Comparison of ENCODE assay signal across 24 cellular contexts in genomic region chr14:97798204-97798603, GRCh38.
DNase-seq lines count a peak whose midpoint lies in the region; ATAC-seq and TF ChIP-seq lines count a peak whose summit lies in the region.
"Had no signal": no experiment of that assay in that cellular context is flagged by ENCODE, and none has a peak within 500 bp of the region (broad histone marks: within the 10 kb centered on the region; RNA-seq: fewer than 3 reads in every experiment).

No MANE protein-coding gene starts in this region.

- in situ Hi-C loops in mammary epithelial cell (cut with MboI; ENCODE audit: low sequenced_read_pairs in 2 of 2) = no loop called here

- ATAC-seq in CD4-positive, alpha-beta T cell (ENCODE audit: poor library complexity) = peak; percentile 24
- ATAC-seq in activated T-helper 17 cell treated with anti-CD3 and anti-CD28 coated beads, Interleukin-2, amount 50 U/mL, for 72 hours (replicated peaks) = no peak

- H3K9me2 ChIP-seq in SK-N-SH = no peaks in the 10 kb centered on the region

- H3K4me3 ChIP-seq in SK-N-SH (ENCODE audit: low read depth in 2 of 2, low read length in 1 of 2) (no peak overlapping the region), mammary epithelial cell (replicated peaks in 1 of 3; ENCODE audit: insufficient read depth in 1 of 3, low read depth in 2 of 3, low read length in 3 of 3) (no peak overlapping the region)
- H3K4me3 ChIP-seq: SK-N-MC had no signal

- intact Hi-C loops in CD4-positive, alpha-beta T cell (cut with DNase I, micrococcal nuclease) = no loop called here
- intact Hi-C loops in mammary epithelial cell (cut with micrococcal nuclease) = no loop called here

- dilution Hi-C loops in mammary epithelial cell (cut with HindIII; ENCODE audit: low sequenced_read_pairs) = no loop called here

- no peaks in the 10 kb centered on the region for H3K9me3 ChIP-seq in CD4-positive, alpha-beta T cell (ENCODE audit: control insufficient read depth, low read length)
- H3K9me3 ChIP-seq in SK-N-SH (no peaks in the 10 kb centered on the region), mammary epithelial cell (replicated peaks; ENCODE audit: insufficient read depth, low read length) (peaks cover 10% of the 10 kb centered on the region)
- H3K9me3 ChIP-seq: BE2C had no signal

- H3K4me1 Mint-ChIP-seq in CD4-positive, alpha-beta T cell (ENCODE audit: low read depth) = peaks cover 21% of the 10 kb centered on the region
- H3K4me1 Mint-ChIP-seq in activated T-helper 17 cell treated with anti-CD3 and anti-CD28 coated beads, Interleukin-2, amount 50 U/mL, for 72 hours = no peaks in the 10 kb centered on the region
- H3K4me1 Mint-ChIP-seq in neural crest cell = peaks cover 13% of the 10 kb centered on the region
- H3K4me1 Mint-ChIP-seq: CD14-positive monocyte had no signal

- no peaks in the 10 kb centered on the region for H3F3A ChIP-seq in SK-N-SH (replicated peaks; ENCODE audit: insufficient read depth)

- no peaks in the 10 kb centered on the region for H3K79me2 ChIP-seq in SK-N-SH (ENCODE audit: insufficient read depth)
- H3K79me2 ChIP-seq in mammary epithelial cell (ENCODE audit: insufficient read depth, low read length) = no peaks in the 10 kb centered on the region

- TF ChIP-seq CTCF in CD4-positive, alpha-beta T cell (IDR thresholded peaks at IDR 0.05) = no peak
- no peak for TF ChIP-seq CTCF in neural crest cell (conservative IDR thresholded peaks at IDR 0.05)
- TF ChIP-seq CTCF in SK-N-SH (IDR thresholded peaks at IDR 0.05) = no peak
- TF ChIP-seq CTCF in mammary epithelial cell (conservative IDR thresholded peaks at IDR 0.05 in 1 of 2, IDR thresholded peaks at IDR 0.05 in 1 of 2; ENCODE audit: extremely low read depth in 1 of 2, insufficient read depth in 1 of 2, low read depth in 1 of 2, low read length in 2 of 2) = no peak

- H4K20me1 ChIP-seq in SK-N-SH (ENCODE audit: insufficient read depth) (no peaks in the 10 kb centered on the region), mammary epithelial cell (ENCODE audit: insufficient read depth, low read length) (no peaks in the 10 kb centered on the region)

- TF ChIP-seq EP300 in SK-N-SH (IDR thresholded peaks at IDR 0.05; ENCODE audit: borderline replicate concordance in 1 of 2, low read depth in 1 of 2, low read length in 1 of 2) = no peak

- no peak overlapping the region for H3K4me3 Mint-ChIP-seq in CD4-positive, alpha-beta T cell
- no peak overlapping the region for H3K4me3 Mint-ChIP-seq in activated T-helper 17 cell treated with anti-CD3 and anti-CD28 coated beads, Interleukin-2, amount 50 U/mL, for 72 hours
- H3K4me3 Mint-ChIP-seq in neural crest cell = no peak overlapping the region
- H3K4me3 Mint-ChIP-seq: CD14-positive monocyte had no signal

- no peak overlapping the region for H2AFZ ChIP-seq in SK-N-SH (ENCODE audit: low read depth)
- no peak overlapping the region for H2AFZ ChIP-seq in mammary epithelial cell (ENCODE audit: low read depth, low read length)

- H3K9ac ChIP-seq in SK-N-SH (no peak overlapping the region), mammary epithelial cell (ENCODE audit: insufficient read depth, low read length) (no peak overlapping the region)

- TF ChIP-seq RAD21 in SK-N-SH (IDR thresholded peaks at IDR 0.05; ENCODE audit: low read length) = no peak

- WGBS in SK-N-SH (ENCODE audit: low lambda C conversion rate) = 11% methylated on average over 9 of the region's 9 CpGs
- WGBS in mammary epithelial cell (ENCODE audit: low coverage, missing lambda C conversion rate) = 80% methylated on average over 6 of the region's 9 CpGs

- no peaks in the 10 kb centered on the region for H3K36me3 Mint-ChIP-seq in CD4-positive, alpha-beta T cell (ENCODE audit: low read depth)
- H3K36me3 Mint-ChIP-seq in activated T-helper 17 cell treated with anti-CD3 and anti-CD28 coated beads, Interleukin-2, amount 50 U/mL, for 72 hours (ENCODE audit: low read depth) = no peaks in the 10 kb centered on the region
- H3K36me3 Mint-ChIP-seq in neural crest cell (ENCODE audit: low read depth) = no peaks in the 10 kb centered on the region
- H3K36me3 Mint-ChIP-seq: CD14-positive monocyte had no signal

- H3K4me2 ChIP-seq in SK-N-SH (no peak overlapping the region), mammary epithelial cell (ENCODE audit: insufficient read depth, low read depth, low read length) (no peak overlapping the region)

- H3K27me3 ChIP-seq in CD4-positive, alpha-beta T cell (ENCODE audit: control insufficient read depth, insufficient read depth, low read length) = no peaks in the 10 kb centered on the region
- H3K27me3 ChIP-seq in SK-N-SH (ENCODE audit: insufficient read depth) (no peaks in the 10 kb centered on the region), mammary epithelial cell (ENCODE audit: insufficient read depth, low read length) (no peaks in the 10 kb centered on the region)
- H3K27me3 ChIP-seq: BE2C had no signal

- no TSS peak for BruUV-seq in mammary epithelial cell (replicated peaks; lab: Mats Ljungman, UMichigan)

- POLR2A ChIA-PET in CD4-positive, alpha-beta T cell (lab: Charles Lee) = interaction anchor here (0.9 to 1.3 kb wide), 2 partner anchors 8 to 579 kb away, joined by 3 read pairs; no protein-coding TSS in a partner anchor
- POLR2A ChIA-PET in SK-N-SH (lab: Yijun Ruan, JAX) = no interaction called here

- no peaks in the 10 kb centered on the region for H3K9me3 Mint-ChIP-seq in CD4-positive, alpha-beta T cell
- no peaks in the 10 kb centered on the region for H3K9me3 Mint-ChIP-seq in activated T-helper 17 cell treated with anti-CD3 and anti-CD28 coated beads, Interleukin-2, amount 50 U/mL, for 72 hours
- no peaks in the 10 kb centered on the region for H3K9me3 Mint-ChIP-seq in neural crest cell

- DNase-seq in NCI-H345 (lab: John Stamatoyannopoulos, UW) (peak; percentile 2), NCI-H345 treated with DMSO at 0.1 percent for 48 hours (lab: John Stamatoyannopoulos, UW; ENCODE audit: unreplicated experiment) (no peak), neural crest cell (ENCODE audit: low read depth, low spot score) (no peak), NCI-H187 (lab: John Stamatoyannopoulos, UW) (no peak), SK-N-SH (no peak), mammary epithelial cell (no peak)
- DNase-seq in CD4-positive, alpha-beta T cell = no peak
- DNase-seq: 8988T, ACHN, BE2C, KBM-7, MM.1S, NCI-H1048, NCI-H1417, NCI-H1694, NCI-H2081, NCI-H2171 treated with DMSO at 0.1 percent for 48 hours, NCI-H446, NCI-H524 treated with DMSO at 0.1 percent for 48 hours, NCI-H774, SIG-M5 had no signal

- H3K27me3 Mint-ChIP-seq in CD4-positive, alpha-beta T cell = no peaks in the 10 kb centered on the region
- no peaks in the 10 kb centered on the region for H3K27me3 Mint-ChIP-seq in activated T-helper 17 cell treated with anti-CD3 and anti-CD28 coated beads, Interleukin-2, amount 50 U/mL, for 72 hours
- H3K27me3 Mint-ChIP-seq in neural crest cell (ENCODE audit: low read depth) = peaks cover 2% of the 10 kb centered on the region

- no peaks in the 10 kb centered on the region for H3K36me3 ChIP-seq in SK-N-SH (replicated peaks in 1 of 2; ENCODE audit: control insufficient read depth in 1 of 2, insufficient read depth in 2 of 2, low read length in 1 of 2)
- H3K36me3 ChIP-seq in mammary epithelial cell (ENCODE audit: insufficient read depth, low read length) = no peaks in the 10 kb centered on the region
- H3K36me3 ChIP-seq: BE2C had no signal

- H3K27ac Mint-ChIP-seq in CD4-positive, alpha-beta T cell = peak overlapping the region; percentile 57
- H3K27ac Mint-ChIP-seq in activated T-helper 17 cell treated with anti-CD3 and anti-CD28 coated beads, Interleukin-2, amount 50 U/mL, for 72 hours = peak overlapping the region; percentile 6
- H3K27ac Mint-ChIP-seq in neural crest cell (ENCODE audit: unreplicated experiment) = peak overlapping the region; percentile 60
- H3K27ac Mint-ChIP-seq: CD14-positive monocyte had no signal

- CTCF ChIA-PET in CD4-positive, alpha-beta T cell (lab: Charles Lee) = no interaction called here
- CTCF ChIA-PET in SK-N-SH (lab: Yijun Ruan, JAX) (no interaction called here), mammary epithelial cell (lab: Charles Lee; ENCODE audit: low non-redundant PET) (no interaction called here)

- H3K27ac ChIP-seq in CD4-positive, alpha-beta T cell (ENCODE audit: low read depth, low read length) = no peak overlapping the region
- no peak overlapping the region for H3K27ac ChIP-seq in SK-N-SH (ENCODE audit: low read depth in 2 of 2, low read length in 1 of 2)
- no peak overlapping the region for H3K27ac ChIP-seq in mammary epithelial cell (ENCODE audit: insufficient read depth, low read depth, low read length)
- H3K27ac ChIP-seq: SK-N-MC had no signal

- H3K4me1 ChIP-seq in SK-N-SH (ENCODE audit: control insufficient read depth in 1 of 2, insufficient read depth in 2 of 2, low read depth in 1 of 2, low read length in 1 of 2) (no peaks in the 10 kb centered on the region), mammary epithelial cell (ENCODE audit: insufficient read depth, low read length) (no peaks in the 10 kb centered on the region)
- H3K4me1 ChIP-seq: BE2C had no signal

TF ChIP-seq in SK-N-SH, 30 proteins besides CTCF, POLR2A, EP300 and RAD21 (continues in another document):
- TF ChIP-seq USF1 (IDR thresholded peaks at IDR 0.05; ENCODE audit: borderline replicate concordance, low read depth) (no peak), RCOR1 (IDR thresholded peaks at IDR 0.05; ENCODE audit: low read length) (no peak), SMC3 (IDR thresholded peaks at IDR 0.05; ENCODE audit: low read depth, low read length) (no peak), YY1 (IDR thresholded peaks at IDR 0.05; ENCODE audit: low read depth) (no peak), ELF1 (IDR thresholded peaks at IDR 0.05) (no peak), MAX (IDR thresholded peaks at IDR 0.05; ENCODE audit: low read depth) (no peak), GABPA (IDR thresholded peaks at IDR 0.05; ENCODE audit: low read depth) (no peak), TCF12 (IDR thresholded peaks at IDR 0.05) (no peak)

Comparison
In these comparisons a context has a peak if more than half of its experiments do, and no peak if none do; other contexts are left out.
1. H3K27ac Mint-ChIP-seq: peak in every context shown above with its lines; median percentile 60 in neural crest cell; 57 in CD4-positive, alpha-beta T cell; 6 in activated T-helper 17 cell treated with anti-CD3 and anti-CD28 coated beads, Interleukin-2, amount 50 U/mL, for 72 hours.